In genomic region chr1:150604226-150604588, GRCh38 we compare ENCODE assay signal across 11 cellular contexts. TPM values are rescaled to one million over a fixed set of nuclear protein-coding genes. Genes with fewer than 3 reads are reported as not detected.
DNase-seq lines count a peak whose midpoint lies in the region; ATAC-seq, FAIRE-seq and TF ChIP-seq lines count a peak whose summit lies in the region.
"Had no signal": no experiment of that assay in that cellular context is flagged by ENCODE, and none has a peak within 500 bp of the region (broad histone marks: within the 10 kb centered on the region; RNA-seq: fewer than 3 reads in every experiment).

No MANE protein-coding gene starts in this region.

- peaks cover 7% of the 10 kb centered on the region for H3K4me1 Mint-ChIP-seq in T-helper 1 cell treated with Interleukin-12 subunit alpha and Interleukin-12 subunit beta and Interleukin-4 antibody, amounts not matched to agents 30 μg/mL and 1 μg/mL, for 36 hours (ENCODE audit: low read depth)
- H3K4me1 Mint-ChIP-seq in stimulated activated effector memory CD8-positive, alpha-beta T cell treated with anti-CD3 and anti-CD28 coated beads, Interleukin-12 subunit alpha, Interleukin-12 subunit beta, amount 100 ng/mL, for 72 hours: peaks cover 25% of the 10 kb centered on the region

- no peak for TF ChIP-seq RAD21 in HepG2 (CRISPR knock-in tag; IDR thresholded peaks at IDR 0.05)

- POLR2A ChIA-PET in HepG2 (lab: Yijun Ruan, JAX): interaction anchor here (1.0 to 6.3 kb wide), 11 partner anchors 9 to 53 kb away, joined by 3 to 108 read pairs (median 6); partner anchors contain the start of genes ENSA and MCL1

- CTCF ChIA-PET in HepG2 (lab: Yijun Ruan, JAX; ENCODE audit: low intra/inter-chr PET ratio, low total read pairs): no interaction called here

- intact Hi-C loops in ascending aorta (cut with DNase I): loop anchor here (2.0 kb wide), 1 partner anchor 25 kb away; the partner anchor contains the start of gene MCL1
- intact Hi-C loops in HepG2 (cut with micrococcal nuclease; ENCODE audit: unreplicated experiment): no loop called here

- H3K27ac ChIP-seq in ascending aorta: peak overlapping the region; percentile 78 to 88
- H3K27ac ChIP-seq in HepG2 (ENCODE audit: extremely low read length, insufficient read depth, low read length): peak overlapping the region; percentile 89

- WGBS in HepG2 (ENCODE audit: low lambda C conversion rate): 74% methylated on average over 2 of the region's 2 CpGs

- no peak for FAIRE-seq in HepG2 (lab: Jason Lieb, UNC)
- FAIRE-seq: A204.1 had no signal

- H3K27ac Mint-ChIP-seq in T-helper 1 cell treated with Interleukin-12 subunit alpha and Interleukin-12 subunit beta and Interleukin-4 antibody, amounts not matched to agents 30 μg/mL and 1 μg/mL, for 36 hours: peak overlapping the region; percentile 56
- peak overlapping the region; percentile 93 for H3K27ac Mint-ChIP-seq in stimulated activated effector memory CD8-positive, alpha-beta T cell treated with anti-CD3 and anti-CD28 coated beads, Interleukin-12 subunit alpha, Interleukin-12 subunit beta, amount 100 ng/mL, for 72 hours

- TF ChIP-seq CTCF in ascending aorta (IDR thresholded peaks at IDR 0.05): no peak
- no peak for TF ChIP-seq CTCF in HepG2 (CRISPR knock-in tag; IDR thresholded peaks at IDR 0.05)

- H2AFZ ChIP-seq in HepG2 (ENCODE audit: low read length): no peak overlapping the region

- no peak for TF ChIP-seq POLR2A in HepG2 (IDR thresholded peaks at IDR 0.05; ENCODE audit: insufficient read depth in 1 of 2, low read depth in 2 of 2, low read length in 2 of 2)

- TF ChIP-seq EP300 in HepG2 (IDR thresholded peaks at IDR 0.05; ENCODE audit: low read depth in 2 of 2, low read length in 2 of 2) (no peak), HepG2 (CRISPR knock-in tag; IDR thresholded peaks at IDR 0.05; ENCODE audit: borderline replicate concordance) (no peak)

- in situ Hi-C loops in HepG2 (cut with HindIII; ENCODE audit: extremely low pct_ligation_motif_present, low pct_unique_long_range_greater_than_20kb): no loop called here

- no peak for DNase-seq in T-helper 1 cell
- no peak for DNase-seq in ascending aorta (ENCODE audit: low spot score in 2 of 2)
- no peak for DNase-seq in HepG2 (ENCODE audit: low spot score)
- no peak for DNase-seq in stimulated activated effector memory CD8-positive, alpha-beta T cell treated with anti-CD3 and anti-CD28 coated beads, Interleukin-12 subunit alpha, Interleukin-12 subunit beta, amount 100 ng/mL, for 72 hours (ENCODE audit: low spot score in 2 of 2)
- DNase-seq in NCI-H1105 treated with DMSO at 0.1 percent for 48 hours (lab: John Stamatoyannopoulos, UW): no peak
- no peak for DNase-seq in NCI-H187 (lab: John Stamatoyannopoulos, UW)
- DNase-seq: central memory CD4-positive, alpha-beta T cell; NCI-H524 treated with DMSO at 0.1 percent for 48 hours had no signal

- no peaks in the 10 kb centered on the region for H3K27me3 Mint-ChIP-seq in T-helper 1 cell treated with Interleukin-12 subunit alpha and Interleukin-12 subunit beta and Interleukin-4 antibody, amounts not matched to agents 30 μg/mL and 1 μg/mL, for 36 hours (ENCODE audit: low read depth)

- peaks cover 3 to 7% of the 10 kb centered on the region in 2 donors for H3K4me1 ChIP-seq in ascending aorta
- H3K4me1 ChIP-seq in HepG2 (ENCODE audit: insufficient read depth, low read length): peaks cover 64% of the 10 kb centered on the region

- H3K4me2 ChIP-seq in HepG2 (ENCODE audit: low read depth, low read length): peak overlapping the region; percentile 70

- no peaks in the 10 kb centered on the region for H3K9me3 Mint-ChIP-seq in T-helper 1 cell treated with Interleukin-12 subunit alpha and Interleukin-12 subunit beta and Interleukin-4 antibody, amounts not matched to agents 30 μg/mL and 1 μg/mL, for 36 hours
- no peaks in the 10 kb centered on the region for H3K9me3 Mint-ChIP-seq in stimulated activated effector memory CD8-positive, alpha-beta T cell treated with anti-CD3 and anti-CD28 coated beads, Interleukin-12 subunit alpha, Interleukin-12 subunit beta, amount 100 ng/mL, for 72 hours

- peak overlapping the region; percentile 67 for H3K9ac ChIP-seq in HepG2 (ENCODE audit: insufficient read depth, low read depth, low read length)

- H3K9me3 ChIP-seq in ascending aorta (no peaks in the 10 kb centered on the region), HepG2 (ENCODE audit: low read length) (no peaks in the 10 kb centered on the region)

- no peaks in the 10 kb centered on the region for H4K20me1 ChIP-seq in HepG2 (ENCODE audit: insufficient read depth, low read length)

- H3K36me3 Mint-ChIP-seq in T-helper 1 cell treated with Interleukin-12 subunit alpha and Interleukin-12 subunit beta and Interleukin-4 antibody, amounts not matched to agents 30 μg/mL and 1 μg/mL, for 36 hours (ENCODE audit: low read depth): peaks cover 16% of the 10 kb centered on the region
- H3K36me3 Mint-ChIP-seq in stimulated activated effector memory CD8-positive, alpha-beta T cell treated with anti-CD3 and anti-CD28 coated beads, Interleukin-12 subunit alpha, Interleukin-12 subunit beta, amount 100 ng/mL, for 72 hours: peaks cover 45% of the 10 kb centered on the region

- peaks cover 4 to 15% of the 10 kb centered on the region in 2 donors for H3K36me3 ChIP-seq in ascending aorta
- H3K36me3 ChIP-seq in HepG2 (replicated peaks in 1 of 2; ENCODE audit: control insufficient read depth in 1 of 2, insufficient read depth in 2 of 2, low read length in 2 of 2): peaks cover 1 to 3% of the 10 kb centered on the region in 2 experiments; a peak in 3 of 5 replicates

- TSS peak; percentile 97 for BruUV-seq in HepG2 (replicated peaks; lab: Mats Ljungman, UMichigan)

- H3K27me3 ChIP-seq in ascending aorta (no peaks in the 10 kb centered on the region), HepG2 (ENCODE audit: control insufficient read depth in 1 of 2, insufficient read depth in 2 of 2, low read length in 2 of 2) (no peaks in the 10 kb centered on the region)

- no peak for ATAC-seq in HepG2
- ATAC-seq in stimulated activated effector memory CD8-positive, alpha-beta T cell treated with anti-CD3 and anti-CD28 coated beads, Interleukin-12 subunit alpha, Interleukin-12 subunit beta, amount 100 ng/mL, for 72 hours: no peak
- ATAC-seq in HG03108 (IDR thresholded peaks at IDR 0.05; ENCODE audit: unreplicated experiment): no peak

- no peak overlapping the region for H3K4me3 ChIP-seq in ascending aorta
- peak overlapping the region in 1 of 3 experiments; percentile 19; a peak in 1 of 6 replicates for H3K4me3 ChIP-seq in HepG2 (replicated peaks in 1 of 3; ENCODE audit: insufficient read depth in 1 of 3, low read depth in 2 of 3, low read length in 3 of 3)

- peaks cover 3% of the 10 kb centered on the region for H3K79me2 ChIP-seq in HepG2 (ENCODE audit: insufficient read depth, low read length)

- no peak overlapping the region for H3K4me3 Mint-ChIP-seq in T-helper 1 cell treated with Interleukin-12 subunit alpha and Interleukin-12 subunit beta and Interleukin-4 antibody, amounts not matched to agents 30 μg/mL and 1 μg/mL, for 36 hours
- H3K4me3 Mint-ChIP-seq in stimulated activated effector memory CD8-positive, alpha-beta T cell treated with anti-CD3 and anti-CD28 coated beads, Interleukin-12 subunit alpha, Interleukin-12 subunit beta, amount 100 ng/mL, for 72 hours: peak overlapping the region; percentile 38

RNA-seq across cellular contexts. Expression of gene MCL1, which starts 24.8 kb away (rescaled TPM):
- total RNA-seq in ascending aorta (394 TPM), HepG2 (2016; rRNA removed; fragmentation: Illumina TruSeq; extraction: Trizol) (113 and 125 TPM in 2 replicates)
- total RNA-seq in HepG2 (2016; cell fraction: cytosol; rRNA removed; fragmentation: Illumina TruSeq; extraction: Trizol; ENCODE audit: low read depth): 16.3 and 19.0 TPM in 2 replicates
- 108 and 127 TPM in 2 replicates for total RNA-seq in HepG2 (2016; cell fraction: insoluble cytoplasmic fraction; rRNA removed; fragmentation: Illumina TruSeq; extraction: Trizol)
- 41.9 and 48.9 TPM in 2 replicates for total RNA-seq in HepG2 (2016; cell fraction: membrane; rRNA removed; fragmentation: Illumina TruSeq; extraction: Trizol)
- 150 and 151 TPM in 2 replicates for total RNA-seq in HepG2 (2016; cell fraction: nucleus; rRNA removed; fragmentation: Illumina TruSeq; extraction: Trizol)
- polyA plus RNA-seq in HepG2 (2011; rRNA removed): 69.5 and 70.6 TPM in 2 replicates
- 40.6 and 51.3 TPM in 2 replicates for polyA plus RNA-seq in HepG2 (2011; cell fraction: cytosol; rRNA removed)
- 127 and 138 TPM in 2 replicates for polyA plus RNA-seq in HepG2 (2011; cell fraction: nucleus; rRNA removed)
- 59.5 and 80.1 TPM in 2 replicates for polyA plus RNA-seq in HepG2 (2012)
- polyA plus RNA-seq in HepG2 (2016; cell fraction: cytosol; fragmentation: Illumina TruSeq; extraction: Trizol; ENCODE audit: low read depth): 5.6 and 6.4 TPM in 2 replicates
- polyA plus RNA-seq in HepG2 (2016; cell fraction: insoluble cytoplasmic fraction; fragmentation: Illumina TruSeq; extraction: Trizol; ENCODE audit: low read depth): 99.4 and 100.0 TPM in 2 replicates
- polyA plus RNA-seq in HepG2 (2016; cell fraction: membrane; fragmentation: Illumina TruSeq; extraction: Trizol; ENCODE audit: low read depth): 21.9 and 23.4 TPM in 2 replicates
- 207 and 216 TPM in 2 replicates for polyA plus RNA-seq in HepG2 (2016; cell fraction: nucleus; fragmentation: Illumina TruSeq; extraction: Trizol; ENCODE audit: insufficient read depth, low read depth)
- polyA minus RNA-seq in HepG2 (2011; rRNA and poly(A)+ RNA removed; ENCODE audit: low replicate concordance): 65.4 and 90.8 TPM in 2 replicates
- polyA minus RNA-seq in HepG2 (2011; cell fraction: cytosol; rRNA and poly(A)+ RNA removed): 72.9 and 73.2 TPM in 2 replicates
- 152 and 196 TPM in 2 replicates for polyA minus RNA-seq in HepG2 (2011; cell fraction: nucleus; rRNA and poly(A)+ RNA removed)

RNA-seq across cellular contexts. Expression of gene ENSA, which starts 25.2 kb away (rescaled TPM):
- total RNA-seq in ascending aorta (138 TPM), HepG2 (2016; rRNA removed; fragmentation: Illumina TruSeq; extraction: Trizol) (111 and 137 TPM in 2 replicates)
- total RNA-seq in HepG2 (2016; cell fraction: cytosol; rRNA removed; fragmentation: Illumina TruSeq; extraction: Trizol; ENCODE audit: low read depth): 32.7 and 33.3 TPM in 2 replicates
- 104 and 136 TPM in 2 replicates for total RNA-seq in HepG2 (2016; cell fraction: insoluble cytoplasmic fraction; rRNA removed; fragmentation: Illumina TruSeq; extraction: Trizol)
- 71.0 and 79.7 TPM in 2 replicates for total RNA-seq in HepG2 (2016; cell fraction: membrane; rRNA removed; fragmentation: Illumina TruSeq; extraction: Trizol)
- total RNA-seq in HepG2 (2016; cell fraction: nucleus; rRNA removed; fragmentation: Illumina TruSeq; extraction: Trizol): 59.2 and 64.7 TPM in 2 replicates
- polyA plus RNA-seq in HepG2 (2011; rRNA removed): 54.5 and 55.1 TPM in 2 replicates
- polyA plus RNA-seq in HepG2 (2011; cell fraction: cytosol; rRNA removed): 35.3 and 39.9 TPM in 2 replicates
- 18.3 and 19.1 TPM in 2 replicates for polyA plus RNA-seq in HepG2 (2011; cell fraction: nucleus; rRNA removed)
- polyA plus RNA-seq in HepG2 (2012): 68.7 and 69.6 TPM in 2 replicates
- 46.8 and 50.7 TPM in 2 replicates for polyA plus RNA-seq in HepG2 (2016; cell fraction: cytosol; fragmentation: Illumina TruSeq; extraction: Trizol; ENCODE audit: low read depth)
- polyA plus RNA-seq in HepG2 (2016; cell fraction: insoluble cytoplasmic fraction; fragmentation: Illumina TruSeq; extraction: Trizol; ENCODE audit: low read depth): 203 and 211 TPM in 2 replicates
- 87.0 and 96.1 TPM in 2 replicates for polyA plus RNA-seq in HepG2 (2016; cell fraction: membrane; fragmentation: Illumina TruSeq; extraction: Trizol; ENCODE audit: low read depth)
- polyA plus RNA-seq in HepG2 (2016; cell fraction: nucleus; fragmentation: Illumina TruSeq; extraction: Trizol; ENCODE audit: insufficient read depth, low read depth): 97.2 and 103 TPM in 2 replicates
- polyA minus RNA-seq in HepG2 (2011; rRNA and poly(A)+ RNA removed; ENCODE audit: low replicate concordance): 25.8 and 53.2 TPM in 2 replicates
- polyA minus RNA-seq in HepG2 (2011; cell fraction: cytosol; rRNA and poly(A)+ RNA removed): 16.0 and 18.2 TPM in 2 replicates
- polyA minus RNA-seq in HepG2 (2011; cell fraction: nucleus; rRNA and poly(A)+ RNA removed): 34.9 and 47.6 TPM in 2 replicates

RNA-seq across cellular contexts. Expression of gene ADAMTSL4, which starts 55.0 kb away (rescaled TPM):
- total RNA-seq in ascending aorta (85.3 TPM), HepG2 (2016; rRNA removed; fragmentation: Illumina TruSeq; extraction: Trizol) (1.9 and 3.9 TPM in 2 replicates)
- total RNA-seq in HepG2 (2016; cell fraction: cytosol; rRNA removed; fragmentation: Illumina TruSeq; extraction: Trizol; ENCODE audit: low read depth): 1.3 and 1.4 TPM in 2 replicates
- 1.4 and 3.5 TPM in 2 replicates for total RNA-seq in HepG2 (2016; cell fraction: insoluble cytoplasmic fraction; rRNA removed; fragmentation: Illumina TruSeq; extraction: Trizol)
- 2.8 TPM in 2 replicates for total RNA-seq in HepG2 (2016; cell fraction: membrane; rRNA removed; fragmentation: Illumina TruSeq; extraction: Trizol)
- total RNA-seq in HepG2 (2016; cell fraction: nucleus; rRNA removed; fragmentation: Illumina TruSeq; extraction: Trizol): 5.1 and 8.0 TPM in 2 replicates
- polyA plus RNA-seq in HepG2 (2011; rRNA removed): 15.1 and 16.4 TPM in 2 replicates
- polyA plus RNA-seq in HepG2 (2011; cell fraction: cytosol; rRNA removed): 7.9 and 8.3 TPM in 2 replicates
- 81.6 and 99.7 TPM in 2 replicates for polyA plus RNA-seq in HepG2 (2011; cell fraction: nucleus; rRNA removed)
- polyA plus RNA-seq in HepG2 (2012): 6.4 and 10.9 TPM in 2 replicates
- 0.93 and 1.3 TPM in 2 replicates for polyA plus RNA-seq in HepG2 (2016; cell fraction: cytosol; fragmentation: Illumina TruSeq; extraction: Trizol; ENCODE audit: low read depth)
- polyA plus RNA-seq in HepG2 (2016; cell fraction: insoluble cytoplasmic fraction; fragmentation: Illumina TruSeq; extraction: Trizol; ENCODE audit: low read depth): 4.0 and 4.2 TPM in 2 replicates
- 3.3 and 3.7 TPM in 2 replicates for polyA plus RNA-seq in HepG2 (2016; cell fraction: membrane; fragmentation: Illumina TruSeq; extraction: Trizol; ENCODE audit: low read depth)
- polyA plus RNA-seq in HepG2 (2016; cell fraction: nucleus; fragmentation: Illumina TruSeq; extraction: Trizol; ENCODE audit: insufficient read depth, low read depth): 32.6 and 38.0 TPM in 2 replicates
- polyA minus RNA-seq in HepG2 (2011; rRNA and poly(A)+ RNA removed; ENCODE audit: low replicate concordance): 5.9 and 8.8 TPM in 2 replicates
- polyA minus RNA-seq in HepG2 (2011; cell fraction: cytosol; rRNA and poly(A)+ RNA removed): 5.3 and 6.0 TPM in 2 replicates
- polyA minus RNA-seq in HepG2 (2011; cell fraction: nucleus; rRNA and poly(A)+ RNA removed): 9.4 TPM in 2 replicates
